Comparison of ENCODE assay signal across 20 cellular contexts in genomic region chr18:59621027-59621426, GRCh38.
DNase-seq lines count a peak whose midpoint lies in the region; TF ChIP-seq lines count a peak whose summit lies in the region.
"Had no signal": no experiment of that assay in that cellular context is flagged by ENCODE, and none has a peak within 500 bp of the region (broad histone marks: within the 10 kb centered on the region; RNA-seq: fewer than 3 reads in every experiment).

No MANE protein-coding gene starts in this region.

- H3K4me3 Mint-ChIP-seq in glutamatergic neuron (ENCODE audit: unreplicated experiment): no peak overlapping the region
- H3K4me3 Mint-ChIP-seq: activated CD8-positive, alpha-beta memory T cell treated with anti-CD3 and anti-CD28 coated beads, Interleukin-2, amount 10 ng/mL, durations not matched to agents 7 days and 5 days; activated naive CD8-positive, alpha-beta T cell treated with anti-CD3 and anti-CD28 coated beads, Interleukin-2, amount 10 ng/mL, durations not matched to agents 7 days and 5 days; CD4-positive, alpha-beta memory T cell; stimulated activated effector memory CD8-positive, alpha-beta T cell treated with anti-CD3 and anti-CD28 coated beads, Interleukin-12 subunit alpha, Interleukin-12 subunit beta, amount 100 ng/mL, for 72 hours had no signal

- peaks cover 2% of the 10 kb centered on the region for H3K9me3 Mint-ChIP-seq in glutamatergic neuron (ENCODE audit: unreplicated experiment)
- H3K9me3 Mint-ChIP-seq: activated naive CD8-positive, alpha-beta T cell treated with anti-CD3 and anti-CD28 coated beads, Interleukin-2, amount 10 ng/mL, durations not matched to agents 7 days and 5 days; stimulated activated effector memory CD8-positive, alpha-beta T cell treated with anti-CD3 and anti-CD28 coated beads, Interleukin-12 subunit alpha, Interleukin-12 subunit beta, amount 100 ng/mL, for 72 hours had no signal

- DNase-seq in Daoy (ENCODE audit: low read depth): peak; percentile 6
- DNase-seq in HK-2 (ENCODE audit: unreplicated experiment): peak; percentile 14
- DNase-seq in amniotic epithelial cell (ENCODE audit: low read depth): peak; percentile 28
- DNase-seq in islet precursor cell: peak; percentile 82
- no peak for DNase-seq in NCI-H748 (lab: John Stamatoyannopoulos, UW; ENCODE audit: unreplicated experiment)
- no peak for DNase-seq in glutamatergic neuron
- DNase-seq in HUDEP-2 (lab: John Stamatoyannopoulos, UW; ENCODE audit: unreplicated experiment in 76 of 76): no peak
- no peak for DNase-seq in GM19240 (ENCODE audit: insufficient read length, low spot score)
- DNase-seq: activated CD8-positive, alpha-beta memory T cell treated with anti-CD3 and anti-CD28 coated beads, Interleukin-2, amount 10 ng/mL, durations not matched to agents 7 days and 5 days; activated naive CD8-positive, alpha-beta T cell treated with anti-CD3 and anti-CD28 coated beads, Interleukin-2, amount 10 ng/mL, durations not matched to agents 7 days and 5 days; CD4-positive, alpha-beta memory T cell; DMS79 treated with DMSO at 0.1 percent for 48 hours; dorsolateral prefrontal cortex; lower lobe of right lung; NCI-H1694 treated with DMSO at 0.1 percent for 48 hours; NCI-H82; ovary; Peyer's patch; T1000 had no signal

- H3K36me3 Mint-ChIP-seq in glutamatergic neuron (ENCODE audit: unreplicated experiment): no peaks in the 10 kb centered on the region
- H3K36me3 Mint-ChIP-seq: activated CD8-positive, alpha-beta memory T cell treated with anti-CD3 and anti-CD28 coated beads, Interleukin-2, amount 10 ng/mL, durations not matched to agents 7 days and 5 days; activated naive CD8-positive, alpha-beta T cell treated with anti-CD3 and anti-CD28 coated beads, Interleukin-2, amount 10 ng/mL, durations not matched to agents 7 days and 5 days; CD4-positive, alpha-beta memory T cell; stimulated activated effector memory CD8-positive, alpha-beta T cell treated with anti-CD3 and anti-CD28 coated beads, Interleukin-12 subunit alpha, Interleukin-12 subunit beta, amount 100 ng/mL, for 72 hours had no signal

- H3K27ac Mint-ChIP-seq in glutamatergic neuron (ENCODE audit: unreplicated experiment): no peak overlapping the region
- H3K27ac Mint-ChIP-seq: activated CD8-positive, alpha-beta memory T cell treated with anti-CD3 and anti-CD28 coated beads, Interleukin-2, amount 10 ng/mL, durations not matched to agents 7 days and 5 days; activated naive CD8-positive, alpha-beta T cell treated with anti-CD3 and anti-CD28 coated beads, Interleukin-2, amount 10 ng/mL, durations not matched to agents 7 days and 5 days; CD4-positive, alpha-beta memory T cell; stimulated activated effector memory CD8-positive, alpha-beta T cell treated with anti-CD3 and anti-CD28 coated beads, Interleukin-12 subunit alpha, Interleukin-12 subunit beta, amount 100 ng/mL, for 72 hours had no signal

- H3K4me1 Mint-ChIP-seq in glutamatergic neuron (ENCODE audit: low read depth, unreplicated experiment): no peaks in the 10 kb centered on the region
- H3K4me1 Mint-ChIP-seq: activated CD8-positive, alpha-beta memory T cell treated with anti-CD3 and anti-CD28 coated beads, Interleukin-2, amount 10 ng/mL, durations not matched to agents 7 days and 5 days; activated naive CD8-positive, alpha-beta T cell treated with anti-CD3 and anti-CD28 coated beads, Interleukin-2, amount 10 ng/mL, durations not matched to agents 7 days and 5 days; CD4-positive, alpha-beta memory T cell; stimulated activated effector memory CD8-positive, alpha-beta T cell treated with anti-CD3 and anti-CD28 coated beads, Interleukin-12 subunit alpha, Interleukin-12 subunit beta, amount 100 ng/mL, for 72 hours had no signal

- H3K27me3 Mint-ChIP-seq in glutamatergic neuron (ENCODE audit: unreplicated experiment): no peaks in the 10 kb centered on the region
- H3K27me3 Mint-ChIP-seq: activated CD8-positive, alpha-beta memory T cell treated with anti-CD3 and anti-CD28 coated beads, Interleukin-2, amount 10 ng/mL, durations not matched to agents 7 days and 5 days had no signal

- no peak for TF ChIP-seq CTCF in glutamatergic neuron (IDR thresholded peaks at IDR 0.05; ENCODE audit: partially characterized antibody, unreplicated experiment)

Comparison
In these comparisons a context has a peak if more than half of its experiments do, and no peak if none do; other contexts are left out.
1. DNase-seq: peak in Daoy (single experiment), HK-2 (single experiment), amniotic epithelial cell (single experiment) and islet precursor cell (single experiment); none in NCI-H748 (single experiment), glutamatergic neuron (single experiment), HUDEP-2 (0 of 76) and GM19240 (single experiment).